Comparison of ENCODE assay signal across 9 cellular contexts in the genomic region with DNA sequence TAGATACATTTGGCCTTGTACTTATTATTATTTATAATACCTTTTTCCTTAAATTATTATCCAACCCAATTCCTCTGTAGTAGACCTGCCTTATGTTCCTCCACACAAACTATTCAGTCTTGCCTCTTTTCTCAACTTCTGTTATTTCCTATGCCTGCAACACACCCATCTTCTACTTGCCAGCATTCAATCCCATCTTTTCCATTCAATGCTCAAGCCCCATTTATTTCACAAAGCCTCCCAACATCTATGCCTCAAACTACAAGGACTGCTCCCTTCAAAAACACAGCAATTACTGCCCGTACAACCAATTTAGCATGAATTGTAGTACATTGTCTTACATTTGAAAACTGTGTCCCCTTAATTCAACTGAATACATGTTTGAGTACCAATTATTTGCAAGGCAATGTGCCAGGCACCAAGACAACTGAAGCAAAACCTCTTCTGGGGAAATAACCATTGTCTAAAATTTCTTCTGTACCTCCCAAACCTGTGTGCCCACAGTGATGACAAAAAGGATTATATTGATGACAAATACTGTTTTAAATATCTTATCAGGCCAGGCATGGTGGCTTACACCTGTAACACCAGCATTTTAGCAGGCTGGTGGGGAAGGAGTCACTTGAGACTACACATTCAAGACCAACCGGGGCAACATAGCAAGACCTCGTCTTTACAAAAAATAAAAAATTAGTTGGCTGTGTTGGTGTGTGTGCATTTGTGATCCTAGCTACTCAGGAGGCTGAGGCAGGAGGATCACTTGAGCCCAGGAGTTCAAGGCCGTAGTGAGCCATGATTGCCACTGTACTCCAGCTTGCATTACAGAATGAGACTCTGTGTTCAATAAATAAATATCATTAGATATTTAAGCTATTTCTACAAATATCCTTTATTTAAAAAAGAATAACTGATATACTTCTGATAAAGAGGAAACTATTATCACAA. TPM values are rescaled to one million over a fixed set of nuclear protein-coding genes. Genes with fewer than 3 reads are reported as not detected.
A peak's percentile ranks its signal among the peaks of the same experiment; 100 is the strongest.
DNase-seq lines count a peak whose midpoint lies in the region; ATAC-seq and TF ChIP-seq lines count a peak whose summit lies in the region.
"Had no signal": no experiment of that assay in that cellular context is flagged by ENCODE, and none has a peak within 500 bp of the region (broad histone marks: within the 10 kb centered on the region; RNA-seq: fewer than 3 reads in every experiment).

No MANE protein-coding gene starts in this region.

- intact Hi-C loops in left lung (cut with DNase I), result no loop called here

- H3K36me3 ChIP-seq in left lung (peaks cover 0 to 7% of the 10 kb centered on the region in 2 donors), thoracic aorta (no peaks in the 10 kb centered on the region)

- H3K27ac ChIP-seq in left lung, result peak overlapping the region; percentile 86 to 90
- H3K27ac ChIP-seq in thoracic aorta, result peak overlapping the region; percentile 50 to 55

- CTCF ChIA-PET in activated CD4-positive, alpha-beta T cell treated with anti-CD3 and anti-CD28 coated beads, Interleukin-2, amount 10 ng/mL, durations not matched to agents 7 days and 5 days (lab: Charles Lee), result interaction anchor here (0.6 to 1.8 kb wide), 4 partner anchors 10 to 25 kb away, joined by 3 to 9 read pairs (median 4); no protein-coding TSS in a partner anchor

- peak; percentile 20 for ATAC-seq in activated T-helper 17 cell treated with anti-CD3 and anti-CD28 coated beads, Interleukin-2, amount 50 U/mL, for 72 hours (replicated peaks)
- ATAC-seq in left lung (no peak), thoracic aorta (ENCODE audit: insufficient number of reproducible peaks, low FRiP score, low read depth) (no peak)

- H3K9me3 Mint-ChIP-seq in activated CD4-positive, alpha-beta T cell treated with anti-CD3 and anti-CD28 coated beads, Interleukin-2, amount 10 ng/mL, durations not matched to agents 7 days and 5 days, result no peaks in the 10 kb centered on the region
- no peaks in the 10 kb centered on the region for H3K9me3 Mint-ChIP-seq in activated T-helper 17 cell treated with anti-CD3 and anti-CD28 coated beads, Interleukin-2, amount 50 U/mL, for 72 hours

- H3K27me3 Mint-ChIP-seq in activated CD4-positive, alpha-beta T cell treated with anti-CD3 and anti-CD28 coated beads, Interleukin-2, amount 10 ng/mL, durations not matched to agents 7 days and 5 days, result no peaks in the 10 kb centered on the region
- H3K27me3 Mint-ChIP-seq in activated T-helper 17 cell treated with anti-CD3 and anti-CD28 coated beads, Interleukin-2, amount 50 U/mL, for 72 hours, result no peaks in the 10 kb centered on the region

- H3K4me3 ChIP-seq in left lung (peak overlapping the region in 1 of 2 donors; percentile 40), thoracic aorta (peak overlapping the region; percentile 63)

- H3K9me3 ChIP-seq in left lung (no peaks in the 10 kb centered on the region), thoracic aorta (no peaks in the 10 kb centered on the region)

- no peak for DNase-seq in activated CD4-positive, alpha-beta T cell treated with anti-CD3 and anti-CD28 coated beads, Interleukin-2, amount 10 ng/mL, durations not matched to agents 7 days and 5 days
- DNase-seq in activated CD4-positive, alpha-beta T cell treated with anti-CD3 and anti-CD28 coated beads for 1 hour, result no peak
- DNase-seq in left lung (no peak), thoracic aorta (ENCODE audit: low spot score) (no peak), Kasumi-1 (lab: John Stamatoyannopoulos, UW) (no peak), HCEC 1CT (no peak)
- DNase-seq in activated CD8-positive, alpha-beta memory T cell treated with anti-CD3 and anti-CD28 coated beads for 24 hours, result no peak
- DNase-seq: stimulated activated CD4-positive, alpha-beta T cell treated with anti-CD3 and anti-CD28 coated beads, Interleukin-4, amount 100 ng/mL, for 24 hours had no signal

- POLR2A ChIA-PET in activated CD4-positive, alpha-beta T cell treated with anti-CD3 and anti-CD28 coated beads, Interleukin-2, amount 10 ng/mL, durations not matched to agents 7 days and 5 days (lab: Charles Lee), result no interaction called here

- H3K4me1 Mint-ChIP-seq in activated CD4-positive, alpha-beta T cell treated with anti-CD3 and anti-CD28 coated beads, Interleukin-2, amount 10 ng/mL, durations not matched to agents 7 days and 5 days, result peaks cover 58% of the 10 kb centered on the region
- H3K4me1 Mint-ChIP-seq in activated T-helper 17 cell treated with anti-CD3 and anti-CD28 coated beads, Interleukin-2, amount 50 U/mL, for 72 hours, result peaks cover 37% of the 10 kb centered on the region

- TF ChIP-seq CTCF in left lung (IDR thresholded peaks at IDR 0.05) (no peak), thoracic aorta (IDR thresholded peaks at IDR 0.05) (no peak)

- H3K27ac Mint-ChIP-seq in activated CD4-positive, alpha-beta T cell treated with anti-CD3 and anti-CD28 coated beads, Interleukin-2, amount 10 ng/mL, durations not matched to agents 7 days and 5 days, result peak overlapping the region; percentile 95
- peak overlapping the region; percentile 85 for H3K27ac Mint-ChIP-seq in activated T-helper 17 cell treated with anti-CD3 and anti-CD28 coated beads, Interleukin-2, amount 50 U/mL, for 72 hours

- peaks cover 36% of the 10 kb centered on the region for H3K36me3 Mint-ChIP-seq in activated CD4-positive, alpha-beta T cell treated with anti-CD3 and anti-CD28 coated beads, Interleukin-2, amount 10 ng/mL, durations not matched to agents 7 days and 5 days (ENCODE audit: low read depth)
- peaks cover 37% of the 10 kb centered on the region for H3K36me3 Mint-ChIP-seq in activated T-helper 17 cell treated with anti-CD3 and anti-CD28 coated beads, Interleukin-2, amount 50 U/mL, for 72 hours (ENCODE audit: low read depth)

- H3K4me3 Mint-ChIP-seq in activated CD4-positive, alpha-beta T cell treated with anti-CD3 and anti-CD28 coated beads, Interleukin-2, amount 10 ng/mL, durations not matched to agents 7 days and 5 days, result peak overlapping the region; percentile 80
- H3K4me3 Mint-ChIP-seq in activated T-helper 17 cell treated with anti-CD3 and anti-CD28 coated beads, Interleukin-2, amount 50 U/mL, for 72 hours, result peak overlapping the region; percentile 98

- H3K27me3 ChIP-seq in left lung (no peaks in the 10 kb centered on the region), thoracic aorta (replicated peaks; ENCODE audit: insufficient read depth) (no peaks in the 10 kb centered on the region)

- H3K4me1 ChIP-seq in left lung, result peaks cover 21 to 89% of the 10 kb centered on the region in 2 donors
- peaks cover 28 to 61% of the 10 kb centered on the region in 2 donors for H3K4me1 ChIP-seq in thoracic aorta (ENCODE audit: control insufficient read depth in 1 of 2, low read depth in 2 of 2)

RNA-seq across cellular contexts. Expression of gene ELF1, which starts 35.1 kb away (rescaled TPM):
- 100 to 1,000 TPM; 125 to 149 TPM for total RNA-seq in activated CD4-positive, alpha-beta T cell treated with anti-CD3 and anti-CD28 coated beads, Interleukin-2, amount 10 ng/mL, durations not matched to agents 7 days and 5 days
- total RNA-seq in activated T-helper 17 cell treated with anti-CD3 and anti-CD28 coated beads, Interleukin-2, amount 50 U/mL, for 72 hours, result 10 to 100 TPM; 76.0 to 80.1 TPM
- total RNA-seq in left lung, result 10 to 100 TPM; 58.5 to 84.6 TPM
- 10 to 100 TPM; 54.7 to 99.9 TPM for total RNA-seq in thoracic aorta
